35 cellular contexts compared by ENCODE assay signal in genomic region chr1:159763686-159764085, GRCh38. TPM values are rescaled to one million over a fixed set of nuclear protein-coding genes. Genes with fewer than 3 reads are reported as not detected.
"Had no signal": no experiment of that assay in that cellular context is flagged by ENCODE, and none has a peak within 500 bp of the region (broad histone marks: within the 10 kb centered on the region; RNA-seq: fewer than 3 reads in every experiment).

No MANE protein-coding gene starts in this region.

- FAIRE-seq: astrocyte, bronchial epithelial cell, colon had no signal

- H3K4me3 ChIP-seq: esophagus muscularis mucosa, gastrocnemius medialis, heart left ventricle had no signal

- H3K27ac ChIP-seq: brain microvascular endothelial cell, esophagus muscularis mucosa, foreskin keratinocyte, gastrocnemius medialis, heart left ventricle had no signal

- H3K36me3 ChIP-seq: brain microvascular endothelial cell, esophagus muscularis mucosa, gastrocnemius medialis, heart left ventricle had no signal

- H3K4me3 Mint-ChIP-seq: activated CD4-positive, alpha-beta memory T cell treated with anti-CD3 and anti-CD28 coated beads, Interleukin-2, amount 10 ng/mL, durations not matched to agents 7 days and 5 days; activated CD4-positive, alpha-beta T cell treated with anti-CD3 and anti-CD28 coated beads, Interleukin-2, amount 10 ng/mL, durations not matched to agents 7 days and 5 days; activated naive CD8-positive, alpha-beta T cell; activated T-cell treated with anti-CD3 and anti-CD28 coated beads, Interleukin-2, amount 50 U/mL, for 24 hours; activated T-cell treated with anti-CD3 and anti-CD28 coated beads, Interleukin-2, amount 50 U/mL, for 72 hours; effector memory CD8-positive, alpha-beta T cell; T-helper 17 cell; T-helper 2 cell treated with Interferon-gamma antibody and Interleukin-4, amounts not matched to agents 5 μg/mL and 100 μg/mL, for 36 hours had no signal

- DNase-seq: activated CD4-positive, alpha-beta memory T cell treated with anti-CD3 and anti-CD28 coated beads, Interleukin-2, amount 10 ng/mL, durations not matched to agents 7 days and 5 days; activated CD4-positive, alpha-beta T cell treated with anti-CD3 and anti-CD28 coated beads for 1 hour; activated CD4-positive, alpha-beta T cell treated with anti-CD3 and anti-CD28 coated beads for 4 hours; activated CD4-positive, alpha-beta T cell treated with anti-CD3 and anti-CD28 coated beads, Interleukin-2, amount 10 ng/mL, durations not matched to agents 7 days and 5 days; activated CD4-positive, alpha-beta T cell treated with anti-CD3 and anti-CD28 coated beads, Interleukin-2, amount 50 U/mL, for 4 hours; activated CD8-positive, alpha-beta memory T cell treated with anti-CD3 and anti-CD28 coated beads, Interleukin-2, amount 50 U/mL, for 48 hours; activated gamma-delta T cell treated with Interleukin-2 at 50 U/mL for 16 hours; activated naive CD4-positive, alpha-beta T cell treated with anti-CD3 and anti-CD28 coated beads, Interleukin-2, amount 50 U/mL, for 16 hours; activated naive CD4-positive, alpha-beta T cell treated with Interleukin-2 at 50 U/mL for 16 hours; activated T-cell treated with anti-CD3 and anti-CD28 coated beads for 4 hours; activated T-cell treated with anti-CD3 and anti-CD28 coated beads, Interleukin-2, amount 50 U/mL, for 24 hours; activated T-cell treated with anti-CD3 and anti-CD28 coated beads, Interleukin-2, amount 50 U/mL, for 72 hours; amniotic stem cell; anterior cingulate cortex; brain microvascular endothelial cell; cortex of kidney; dermis blood vessel endothelial cell; effector CD4-positive, alpha-beta T cell; effector memory CD8-positive, alpha-beta T cell; erythroblast; foreskin keratinocyte; gastrocnemius medialis; glutamatergic neuron; heart left ventricle; T-helper 1 cell; T-helper 17 cell; T1000 had no signal

- ATAC-seq: activated T-cell treated with anti-CD3 and anti-CD28 coated beads, Interleukin-2, amount 50 U/mL, for 72 hours; effector memory CD8-positive, alpha-beta T cell; foreskin keratinocyte; gastrocnemius medialis; heart left ventricle; T-helper 17 cell had no signal

- H3K9me3 Mint-ChIP-seq: activated CD4-positive, alpha-beta memory T cell treated with anti-CD3 and anti-CD28 coated beads, Interleukin-2, amount 10 ng/mL, durations not matched to agents 7 days and 5 days; activated T-cell treated with anti-CD3 and anti-CD28 coated beads, Interleukin-2, amount 50 U/mL, for 24 hours; activated T-cell treated with anti-CD3 and anti-CD28 coated beads, Interleukin-2, amount 50 U/mL, for 72 hours; effector memory CD8-positive, alpha-beta T cell; T-helper 2 cell treated with Interferon-gamma antibody and Interleukin-4, amounts not matched to agents 5 μg/mL and 100 μg/mL, for 36 hours had no signal

- H3K4me1 Mint-ChIP-seq: activated CD4-positive, alpha-beta memory T cell treated with anti-CD3 and anti-CD28 coated beads, Interleukin-2, amount 10 ng/mL, durations not matched to agents 7 days and 5 days; activated CD4-positive, alpha-beta T cell treated with anti-CD3 and anti-CD28 coated beads, Interleukin-2, amount 10 ng/mL, durations not matched to agents 7 days and 5 days; T-helper 17 cell had no signal

- H3K4me1 ChIP-seq: esophagus muscularis mucosa, foreskin keratinocyte, gastrocnemius medialis, heart left ventricle had no signal

- H3K27ac Mint-ChIP-seq: activated CD4-positive, alpha-beta memory T cell treated with anti-CD3 and anti-CD28 coated beads, Interleukin-2, amount 10 ng/mL, durations not matched to agents 7 days and 5 days; activated CD4-positive, alpha-beta T cell treated with anti-CD3 and anti-CD28 coated beads, Interleukin-2, amount 10 ng/mL, durations not matched to agents 7 days and 5 days; activated naive CD8-positive, alpha-beta T cell; activated T-cell treated with anti-CD3 and anti-CD28 coated beads, Interleukin-2, amount 50 U/mL, for 24 hours; activated T-cell treated with anti-CD3 and anti-CD28 coated beads, Interleukin-2, amount 50 U/mL, for 72 hours; effector memory CD8-positive, alpha-beta T cell; T-helper 17 cell; T-helper 2 cell treated with Interferon-gamma antibody and Interleukin-4, amounts not matched to agents 5 μg/mL and 100 μg/mL, for 36 hours had no signal

- H3K27me3 ChIP-seq: brain microvascular endothelial cell, foreskin keratinocyte, gastrocnemius medialis had no signal

RNA-seq across cellular contexts. Expression of gene FCRL6, which starts 38.5 kb away (rescaled TPM):
- total RNA-seq: activated CD4-positive, alpha-beta memory T cell treated with anti-CD3 and anti-CD28 coated beads, Interleukin-2, amount 10 ng/mL, durations not matched to agents 7 days and 5 days; astrocyte; bronchial epithelial cell; chondrocyte; dermis blood vessel endothelial cell; foreskin keratinocyte; gastrocnemius medialis had no signal
- polyA plus RNA-seq: foreskin keratinocyte, heart left ventricle had no signal

RNA-seq across cellular contexts. Expression of gene CRP, which starts 49.3 kb away (rescaled TPM):
- total RNA-seq: activated CD4-positive, alpha-beta memory T cell treated with anti-CD3 and anti-CD28 coated beads, Interleukin-2, amount 10 ng/mL, durations not matched to agents 7 days and 5 days; activated CD4-positive, alpha-beta T cell treated with anti-CD3 and anti-CD28 coated beads, Interleukin-2, amount 10 ng/mL, durations not matched to agents 7 days and 5 days; activated T-cell treated with anti-CD3 and anti-CD28 coated beads, Interleukin-2, amount 50 U/mL, for 72 hours; astrocyte; bronchial epithelial cell; cardiac septum; chondrocyte; dermis blood vessel endothelial cell; foreskin keratinocyte; T-helper 17 cell had no signal
- polyA plus RNA-seq: foreskin keratinocyte had no signal
